20 cellular contexts compared by ENCODE assay signal in genomic region chr15:22967084-22967770, GRCh38. TPM values are rescaled to one million over a fixed set of nuclear protein-coding genes. Genes with fewer than 3 reads are reported as not detected.
DNase-seq lines count a peak whose midpoint lies in the region; ATAC-seq, FAIRE-seq and TF ChIP-seq lines count a peak whose summit lies in the region.
"Had no signal": no experiment of that assay in that cellular context is flagged by ENCODE, and none has a peak within 500 bp of the region (broad histone marks: within the 10 kb centered on the region; RNA-seq: fewer than 3 reads in every experiment).

No MANE protein-coding gene starts in this region.

- no peak for FAIRE-seq in endothelial cell of umbilical vein (lab: Jason Lieb, UNC)
- FAIRE-seq: G401.6, GM12892, GM19239 had no signal

- POLR2A ChIA-PET in endothelial cell of umbilical vein (lab: Charles Lee), result no interaction called here

- H3K14ac ChIP-seq in trophoblast cell (ENCODE audit: low read length), result no peak overlapping the region

- H2BK12ac ChIP-seq in trophoblast cell (ENCODE audit: low read length), result no peak overlapping the region

- H3K79me2 ChIP-seq in endothelial cell of umbilical vein (ENCODE audit: control insufficient read depth, insufficient read depth, low read length), result peaks cover 89% of the 10 kb centered on the region
- H3K79me2 ChIP-seq in trophoblast cell (ENCODE audit: control insufficient read depth, insufficient read depth, low read length, poor library complexity), result peaks cover 9% of the 10 kb centered on the region

- H3K9me1 ChIP-seq in endothelial cell of umbilical vein (replicated peaks; ENCODE audit: control insufficient read depth, extremely low read depth, insufficient read depth, low read length), result no peaks in the 10 kb centered on the region

- H3K18ac ChIP-seq in trophoblast cell (ENCODE audit: low read length), result no peak overlapping the region

- dilution Hi-C loops in endothelial cell of umbilical vein (cut with MboI; ENCODE audit: extremely low pct_ligation_motif_present, low sequenced_read_pairs), result no loop called here

- no peaks in the 10 kb centered on the region for H3K79me1 ChIP-seq in trophoblast cell (ENCODE audit: low read length)

- no peak overlapping the region for H3K4me3 ChIP-seq in endothelial cell of umbilical vein (replicated peaks in 1 of 3; ENCODE audit: insufficient read depth in 1 of 3, low read depth in 1 of 3, low read length in 3 of 3)
- no peak overlapping the region for H3K4me3 ChIP-seq in trophoblast cell (ENCODE audit: low read depth, low read length)
- H3K4me3 ChIP-seq in upper lobe of left lung, result no peak overlapping the region

- no peak overlapping the region for H4K91ac ChIP-seq in trophoblast cell (ENCODE audit: low read depth, low read length)

- no peak overlapping the region for H2AK5ac ChIP-seq in trophoblast cell (ENCODE audit: low read length)

- no peaks in the 10 kb centered on the region for H3K9me3 ChIP-seq in endothelial cell of umbilical vein (replicated peaks; ENCODE audit: control insufficient read depth, insufficient read depth, low read length)
- no peaks in the 10 kb centered on the region for H3K9me3 ChIP-seq in trophoblast cell (ENCODE audit: insufficient read depth, low read depth, low read length)
- no peaks in the 10 kb centered on the region for H3K9me3 ChIP-seq in upper lobe of left lung

- H3K9ac ChIP-seq in endothelial cell of umbilical vein (replicated peaks; ENCODE audit: extremely low read depth, insufficient read depth, low read length), result no peak overlapping the region
- no peak overlapping the region for H3K9ac ChIP-seq in trophoblast cell (ENCODE audit: low read length)

- no peak for TF ChIP-seq CTCF in endothelial cell of umbilical vein (IDR thresholded peaks at IDR 0.05; ENCODE audit: extremely low read depth in 1 of 2, insufficient read depth in 1 of 2, low read depth in 1 of 2, low read length in 2 of 2)
- no peak for TF ChIP-seq CTCF in upper lobe of left lung (IDR thresholded peaks at IDR 0.05)

- no peak overlapping the region for H3K23ac ChIP-seq in trophoblast cell (ENCODE audit: low read length)

- peak; percentile 75 for DNase-seq in cardiac septum (ENCODE audit: low spot score)
- DNase-seq in Right ventricle myocardium inferior (ENCODE audit: missing footprints), result no peak
- DNase-seq in endothelial cell of umbilical vein (ENCODE audit: low read depth, low spot score), result no peak
- DNase-seq in trophoblast cell, result no peak
- DNase-seq in COLO829 (ENCODE audit: low spot score), result no peak
- no peak for DNase-seq in upper lobe of left lung
- no peak for DNase-seq in AML-193 (lab: John Stamatoyannopoulos, UW)
- DNase-seq: DMS79 treated with DMSO at 0.1 percent for 48 hours, GOT3, KBM-7, NCI-H1048, NCI-H146, NCI-H2227 treated with DMSO at 0.1 percent for 48 hours, NCI-H526, SIG-M5 had no signal

- H4K8ac ChIP-seq in trophoblast cell (ENCODE audit: low read depth, low read length), result no peak overlapping the region

- CTCF ChIA-PET in endothelial cell of umbilical vein (lab: Charles Lee), result no interaction called here

- BruUV-seq in endothelial cell of umbilical vein (replicated peaks; lab: Mats Ljungman, UMichigan), result no TSS peak

- H2BK5ac ChIP-seq in trophoblast cell (ENCODE audit: low read depth, low read length, poor library complexity), result no peak overlapping the region

- no peak overlapping the region for H2AFZ ChIP-seq in endothelial cell of umbilical vein (ENCODE audit: low read depth, low read length)
- no peak overlapping the region for H2AFZ ChIP-seq in trophoblast cell (ENCODE audit: insufficient read depth, low read length, poor library complexity)

- no CpG with 5 or more reads among the region's 15 CpGs for WGBS in trophoblast cell (ENCODE audit: extremely low coverage, insufficient coverage, insufficient read length)
- 88 to 90% methylated on average over 10 to 15 of the region's 15 CpGs for WGBS in upper lobe of left lung, 2 donors

- ATAC-seq in Right ventricle myocardium inferior, result no peak
- no peak for ATAC-seq in upper lobe of left lung (ENCODE audit: low FRiP score in 2 of 2)
- ATAC-seq in GM21786 (IDR thresholded peaks at IDR 0.05; ENCODE audit: unreplicated experiment), result no peak

- no peak overlapping the region for H2BK120ac ChIP-seq in trophoblast cell (ENCODE audit: insufficient read depth, low read length, poor library complexity)

- H3K4me1 ChIP-seq in endothelial cell of umbilical vein (ENCODE audit: control insufficient read depth, extremely low read depth, insufficient read depth, low read length), result peaks cover 35% of the 10 kb centered on the region
- peaks cover 7 to 10% of the 10 kb centered on the region in 2 experiments for H3K4me1 ChIP-seq in trophoblast cell (ENCODE audit: control insufficient read depth in 1 of 2, insufficient read depth in 2 of 2, low read length in 2 of 2)
- peaks cover 23 to 40% (median 28%) of the 10 kb centered on the region in 4 donors for H3K4me1 ChIP-seq in upper lobe of left lung

- H3K4ac ChIP-seq in trophoblast cell (ENCODE audit: low read depth, low read length), result peak overlapping the region; percentile 22

- no peak overlapping the region for H3K4me2 ChIP-seq in endothelial cell of umbilical vein (ENCODE audit: insufficient read depth, low read length)
- H3K4me2 ChIP-seq in trophoblast cell (ENCODE audit: low read length), result no peak overlapping the region

- no peak for TF ChIP-seq POLR2A in endothelial cell of umbilical vein (IDR thresholded peaks at IDR 0.05; ENCODE audit: low read depth, low read length)
- no peak for TF ChIP-seq POLR2A in upper lobe of left lung (IDR thresholded peaks at IDR 0.05)

- no peak overlapping the region for H4K12ac ChIP-seq in trophoblast cell (ENCODE audit: low read depth, low read length)

- no peaks in the 10 kb centered on the region for H4K20me1 ChIP-seq in endothelial cell of umbilical vein (replicated peaks; ENCODE audit: control insufficient read depth, extremely low read depth, insufficient read depth, low read length)

- H3K27ac ChIP-seq in endothelial cell of umbilical vein (ENCODE audit: insufficient read depth, low read depth, low read length) (peak overlapping the region; percentile 36), trophoblast cell (ENCODE audit: low read depth, low read length) (no peak overlapping the region), upper lobe of left lung (no peak overlapping the region)
- H3K27ac ChIP-seq: 22Rv1 had no signal

- intact Hi-C loops in cardiac septum (cut with DNase I), result loop anchor here (5.0 kb wide), 1 partner anchor 35 kb away; no protein-coding TSS in a partner anchor
- intact Hi-C loops in Right ventricle myocardium inferior (cut with DNase I), result no loop called here
- intact Hi-C loops in endothelial cell of umbilical vein (cut with micrococcal nuclease), result no loop called here

- no peak for TF ChIP-seq EP300 in upper lobe of left lung (IDR thresholded peaks at IDR 0.05)

- H3K36me3 ChIP-seq in endothelial cell of umbilical vein (ENCODE audit: control insufficient read depth in 2 of 2, extremely low read depth in 1 of 2, insufficient read depth in 2 of 2, low read length in 2 of 2) (no peaks in the 10 kb centered on the region), trophoblast cell (ENCODE audit: control insufficient read depth in 1 of 2, insufficient read depth in 2 of 2, low read length in 2 of 2) (peaks cover 0 to 3% of the 10 kb centered on the region in 2 experiments), upper lobe of left lung (no peaks in the 10 kb centered on the region)

- H3K27me3 ChIP-seq in endothelial cell of umbilical vein (ENCODE audit: control insufficient read depth in 2 of 2, insufficient read depth in 2 of 2, low read length in 2 of 2), result no peaks in the 10 kb centered on the region
- H3K27me3 ChIP-seq in trophoblast cell (ENCODE audit: insufficient read depth, low read length), result no peaks in the 10 kb centered on the region
- no peaks in the 10 kb centered on the region for H3K27me3 ChIP-seq in upper lobe of left lung

TF ChIP-seq in endothelial cell of umbilical vein, 7 proteins besides CTCF, POLR2A, EP300 and RAD21:
- TF ChIP-seq MAX (IDR thresholded peaks at IDR 0.05; ENCODE audit: insufficient read depth, insufficient read length), result no peak
- no peak for TF ChIP-seq JUN (IDR thresholded peaks at IDR 0.05; ENCODE audit: borderline replicate concordance, insufficient read depth, insufficient read length, low read depth)
- no peak for TF ChIP-seq MYC (IDR thresholded peaks at IDR 0.05; ENCODE audit: low read depth, low read length)
- no peak for TF ChIP-seq EZH2 (IDR thresholded peaks at IDR 0.05; ENCODE audit: borderline replicate concordance, low read depth, low read length, severe bottlenecking)
- TF ChIP-seq POLR2AphosphoS5 (IDR thresholded peaks at IDR 0.05; ENCODE audit: insufficient read depth, low read depth, low read length), result no peak
- no peak for TF ChIP-seq GATA2 (IDR thresholded peaks at IDR 0.05; ENCODE audit: insufficient read depth, insufficient read length, low read depth, low read length)
- TF ChIP-seq FOS (IDR thresholded peaks at IDR 0.05; ENCODE audit: borderline replicate concordance, insufficient read depth, low read length), result no peak

RNA-seq across cellular contexts. Expression of gene CYFIP1, which starts 12.9 kb away (rescaled TPM):
- total RNA-seq in cardiac septum (35.6 TPM), Right ventricle myocardium inferior (32.1 TPM), endothelial cell of umbilical vein (135 and 158 TPM in 2 replicates), upper lobe of left lung (100 to 1,000 TPM; 100 to 171 (median 136) TPM)
- 67.4 and 81.4 TPM in 2 replicates for polyA plus RNA-seq in endothelial cell of umbilical vein
- polyA plus RNA-seq in endothelial cell of umbilical vein (2011; cell fraction: cytosol; rRNA removed), result 50.8 and 64.0 TPM in 2 replicates
- 86.2 and 89.0 TPM in 2 replicates for polyA plus RNA-seq in endothelial cell of umbilical vein (2011; cell fraction: nucleus; rRNA removed)
- 67.9 and 76.6 TPM in 2 replicates for polyA plus RNA-seq in endothelial cell of umbilical vein (2012)
- polyA minus RNA-seq in endothelial cell of umbilical vein, result 214 and 271 TPM in 2 replicates
- 23.0 TPM for polyA minus RNA-seq in endothelial cell of umbilical vein (2011; cell fraction: cytosol; rRNA and poly(A)+ RNA removed)
- polyA minus RNA-seq in endothelial cell of umbilical vein (2011; cell fraction: nucleus; rRNA and poly(A)+ RNA removed), result 51.3 and 75.1 TPM in 2 replicates
- polyA plus RNA-seq in trophoblast cell (2013), result 58.6 and 59.7 TPM in 2 replicates
